17 cellular contexts compared by ENCODE assay signal in genomic region chr11:64390558-64390957, GRCh38. TPM values are rescaled to one million over a fixed set of nuclear protein-coding genes. Genes with fewer than 3 reads are reported as not detected.
DNase-seq lines count a peak whose midpoint lies in the region; ATAC-seq lines count a peak whose summit lies in the region.
"Had no signal": no experiment of that assay in that cellular context is flagged by ENCODE, and none has a peak within 500 bp of the region (broad histone marks: within the 10 kb centered on the region; RNA-seq: fewer than 3 reads in every experiment).

No MANE protein-coding gene starts in this region.

- peaks cover 23% of the 10 kb centered on the region for H3K4me1 Mint-ChIP-seq in T-helper 1 cell treated with Interleukin-12 subunit alpha and Interleukin-12 subunit beta and Interleukin-4 antibody, amounts not matched to agents 30 μg/mL and 1 μg/mL, for 36 hours (ENCODE audit: low read depth)
- H3K4me1 Mint-ChIP-seq in T-helper 17 cell = peaks cover 12% of the 10 kb centered on the region
- peaks cover 27 to 33% of the 10 kb centered on the region in 2 donors for H3K4me1 Mint-ChIP-seq in effector memory CD8-positive, alpha-beta T cell (ENCODE audit: low read depth in 2 of 2)
- peaks cover 24% of the 10 kb centered on the region for H3K4me1 Mint-ChIP-seq in activated T-cell treated with anti-CD3 and anti-CD28 coated beads, Interleukin-2, amount 50 U/mL, for 72 hours (ENCODE audit: low read depth)

- H3K27me3 Mint-ChIP-seq in T-helper 1 cell treated with Interleukin-12 subunit alpha and Interleukin-12 subunit beta and Interleukin-4 antibody, amounts not matched to agents 30 μg/mL and 1 μg/mL, for 36 hours (ENCODE audit: low read depth) = peaks cover 27% of the 10 kb centered on the region
- H3K27me3 Mint-ChIP-seq in T-helper 17 cell = peaks cover 22% of the 10 kb centered on the region
- H3K27me3 Mint-ChIP-seq in effector memory CD8-positive, alpha-beta T cell = peaks cover 7 to 22% of the 10 kb centered on the region in 2 donors
- no peaks in the 10 kb centered on the region for H3K27me3 Mint-ChIP-seq in activated T-cell treated with anti-CD3 and anti-CD28 coated beads, Interleukin-2, amount 50 U/mL, for 72 hours (ENCODE audit: low read depth)

- H4K91ac ChIP-seq in trophoblast cell (ENCODE audit: low read depth, low read length) = no peak overlapping the region
- H4K91ac ChIP-seq in mesenchymal stem cell (ENCODE audit: low read length) = no peak overlapping the region

- H2AFZ ChIP-seq in trophoblast cell (ENCODE audit: insufficient read depth, low read length, poor library complexity) (no peak overlapping the region), mesenchymal stem cell (ENCODE audit: low read depth, low read length) (no peak overlapping the region)
- H2AFZ ChIP-seq: GM23338 had no signal

- H3K79me2 ChIP-seq in trophoblast cell (ENCODE audit: control insufficient read depth, insufficient read depth, low read length, poor library complexity) = peaks cover 1% of the 10 kb centered on the region

- peaks cover 11% of the 10 kb centered on the region for H3K9me3 Mint-ChIP-seq in T-helper 1 cell treated with Interleukin-12 subunit alpha and Interleukin-12 subunit beta and Interleukin-4 antibody, amounts not matched to agents 30 μg/mL and 1 μg/mL, for 36 hours
- H3K9me3 Mint-ChIP-seq in effector memory CD8-positive, alpha-beta T cell = no peaks in the 10 kb centered on the region
- peaks cover 11% of the 10 kb centered on the region in 2 donors for H3K9me3 Mint-ChIP-seq in activated T-cell treated with anti-CD3 and anti-CD28 coated beads, Interleukin-2, amount 50 U/mL, for 72 hours
- H3K9me3 Mint-ChIP-seq: GM23338 had no signal

- H3K18ac ChIP-seq in trophoblast cell (ENCODE audit: low read length) (no peak overlapping the region), mesenchymal stem cell (ENCODE audit: low read depth in 1 of 2, low read length in 2 of 2) (no peak overlapping the region)

- no CpG with 5 or more reads among the region's 3 CpGs for WGBS in trophoblast cell (ENCODE audit: extremely low coverage, insufficient coverage, insufficient read length)
- WGBS in mesenchymal stem cell = 91% methylated on average over 1 of the region's 3 CpGs

- no peak overlapping the region for H4K12ac ChIP-seq in trophoblast cell (ENCODE audit: low read depth, low read length)

- H3K9me3 ChIP-seq in T-helper 17 cell (ENCODE audit: control insufficient read depth, low read length, poor library complexity, severe bottlenecking) (no peaks in the 10 kb centered on the region), trophoblast cell (ENCODE audit: insufficient read depth, low read depth, low read length) (peaks cover 3% of the 10 kb centered on the region), mesenchymal stem cell (ENCODE audit: control insufficient read depth, low read length) (peaks cover 9% of the 10 kb centered on the region)

- peaks cover 19% of the 10 kb centered on the region for H3K79me1 ChIP-seq in trophoblast cell (ENCODE audit: low read length)
- H3K79me1 ChIP-seq in mesenchymal stem cell (replicated peaks; ENCODE audit: low read length, poor library complexity, severe bottlenecking) = no peaks in the 10 kb centered on the region

- H4K8ac ChIP-seq in trophoblast cell (ENCODE audit: low read depth, low read length) (no peak overlapping the region), mesenchymal stem cell (ENCODE audit: low read length) (no peak overlapping the region)

- no peaks in the 10 kb centered on the region for H3K36me3 ChIP-seq in trophoblast cell (ENCODE audit: control insufficient read depth in 1 of 2, insufficient read depth in 2 of 2, low read length in 2 of 2)
- H3K36me3 ChIP-seq in mesenchymal stem cell (ENCODE audit: control insufficient read depth in 1 of 2, insufficient read depth in 2 of 2, low read depth in 1 of 2, low read length in 2 of 2) = no peaks in the 10 kb centered on the region

- H2BK5ac ChIP-seq in trophoblast cell (ENCODE audit: low read depth, low read length, poor library complexity) (no peak overlapping the region), mesenchymal stem cell (ENCODE audit: low read depth, low read length, poor library complexity, severe bottlenecking) (no peak overlapping the region)

- H3K4me2 ChIP-seq in trophoblast cell (ENCODE audit: low read length) (no peak overlapping the region), mesenchymal stem cell (ENCODE audit: low read length, poor library complexity, severe bottlenecking) (no peak overlapping the region)
- H3K4me2 ChIP-seq: GM23338 had no signal

- peak overlapping the region; percentile 44 for H3K14ac ChIP-seq in trophoblast cell (ENCODE audit: low read length)
- no peak overlapping the region for H3K14ac ChIP-seq in mesenchymal stem cell (ENCODE audit: low read length in 2 of 2)

- DNase-seq in T-helper 1 cell (no peak), T-helper 17 cell (no peak), trophoblast cell (no peak), mesenchymal stem cell (no peak)
- DNase-seq in effector memory CD8-positive, alpha-beta T cell = no peak
- no peak for DNase-seq in stimulated activated CD4-positive, alpha-beta T cell treated with anti-CD3 and anti-CD28 coated beads, Interleukin-2, amount 100 ng/mL, for 24 hours
- DNase-seq in activated T-cell treated with anti-CD3 and anti-CD28 coated beads, Interleukin-2, amount 50 U/mL, for 72 hours = no peak
- DNase-seq: DMS 273 treated with DMSO at 0.1 percent for 48 hours, NCI-H1436 treated with DMSO at 0.1 percent for 48 hours, NCI-H2081, NCI-H774, PC-3 had no signal

- H3K9ac ChIP-seq in trophoblast cell (ENCODE audit: low read length) = no peak overlapping the region
- H3K9ac ChIP-seq in mesenchymal stem cell (ENCODE audit: low read length) = no peak overlapping the region

- H3K4me3 ChIP-seq in trophoblast cell (ENCODE audit: low read depth, low read length) (no peak overlapping the region), mesenchymal stem cell (ENCODE audit: insufficient read depth in 1 of 2, low read depth in 1 of 2, low read length in 2 of 2) (no peak overlapping the region)
- H3K4me3 ChIP-seq: GM23338 had no signal

- H3K36me3 Mint-ChIP-seq in T-helper 1 cell treated with Interleukin-12 subunit alpha and Interleukin-12 subunit beta and Interleukin-4 antibody, amounts not matched to agents 30 μg/mL and 1 μg/mL, for 36 hours (ENCODE audit: low read depth) = no peaks in the 10 kb centered on the region
- H3K36me3 Mint-ChIP-seq in T-helper 17 cell (ENCODE audit: low read depth) = peaks cover 4% of the 10 kb centered on the region
- no peaks in the 10 kb centered on the region for H3K36me3 Mint-ChIP-seq in effector memory CD8-positive, alpha-beta T cell (ENCODE audit: insufficient read depth)
- peaks cover 2 to 13% of the 10 kb centered on the region in 2 donors for H3K36me3 Mint-ChIP-seq in activated T-cell treated with anti-CD3 and anti-CD28 coated beads, Interleukin-2, amount 50 U/mL, for 72 hours (ENCODE audit: insufficient read depth in 2 of 2)

- no peak overlapping the region for H2BK15ac ChIP-seq in mesenchymal stem cell (ENCODE audit: low read depth, poor library complexity, severe bottlenecking)

- H3K27me3 ChIP-seq in trophoblast cell (ENCODE audit: insufficient read depth, low read length) (no peaks in the 10 kb centered on the region), mesenchymal stem cell (ENCODE audit: control insufficient read depth in 1 of 2, insufficient read depth in 1 of 2, low read length in 2 of 2) (peaks cover 23 to 75% of the 10 kb centered on the region in 2 experiments)

- H2BK120ac ChIP-seq in trophoblast cell (ENCODE audit: insufficient read depth, low read length, poor library complexity) (peak overlapping the region; percentile 34), mesenchymal stem cell (ENCODE audit: low read depth, low read length) (no peak overlapping the region)

- H3K27ac ChIP-seq in trophoblast cell (ENCODE audit: low read depth, low read length) (no peak overlapping the region), mesenchymal stem cell (ENCODE audit: low read length, poor library complexity, severe bottlenecking) (no peak overlapping the region)
- H3K27ac ChIP-seq: 22Rv1 had no signal

- peak overlapping the region; percentile 9 for H2BK12ac ChIP-seq in trophoblast cell (ENCODE audit: low read length)
- peak overlapping the region in 1 of 2 experiments; percentile 55 for H2BK12ac ChIP-seq in mesenchymal stem cell (ENCODE audit: low read length in 2 of 2)

- H3K4me1 ChIP-seq in trophoblast cell (ENCODE audit: control insufficient read depth in 1 of 2, insufficient read depth in 2 of 2, low read length in 2 of 2) (peaks cover 16 to 22% of the 10 kb centered on the region in 2 experiments), mesenchymal stem cell (ENCODE audit: control insufficient read depth, insufficient read depth, low read depth, low read length) (peaks cover 1% of the 10 kb centered on the region)

- peak overlapping the region; percentile 28 for H3K4me3 Mint-ChIP-seq in T-helper 1 cell treated with Interleukin-12 subunit alpha and Interleukin-12 subunit beta and Interleukin-4 antibody, amounts not matched to agents 30 μg/mL and 1 μg/mL, for 36 hours
- H3K4me3 Mint-ChIP-seq in T-helper 17 cell = peak overlapping the region; percentile 70
- peak overlapping the region; percentile 69 to 80 for H3K4me3 Mint-ChIP-seq in effector memory CD8-positive, alpha-beta T cell
- H3K4me3 Mint-ChIP-seq in activated T-cell treated with anti-CD3 and anti-CD28 coated beads, Interleukin-2, amount 50 U/mL, for 72 hours = peak overlapping the region in 1 of 2 donors; percentile 29
- H3K4me3 Mint-ChIP-seq: B cell, GM23338 had no signal

- no peak overlapping the region for H3K23ac ChIP-seq in trophoblast cell (ENCODE audit: low read length)
- H3K23ac ChIP-seq in mesenchymal stem cell (ENCODE audit: low read length in 2 of 2) = no peak overlapping the region

- ATAC-seq in T-helper 17 cell = no peak
- no peak for ATAC-seq in effector memory CD8-positive, alpha-beta T cell (replicated peaks)
- no peak for ATAC-seq in activated T-cell treated with anti-CD3 and anti-CD28 coated beads, Interleukin-2, amount 50 U/mL, for 72 hours (replicated peaks in 1 of 2)
- ATAC-seq: GM23338, HCT116, PC-3 had no signal

- peak overlapping the region; percentile 4 for H2AK5ac ChIP-seq in trophoblast cell (ENCODE audit: low read length)
- no peak overlapping the region for H2AK5ac ChIP-seq in mesenchymal stem cell (ENCODE audit: low read length, severe bottlenecking)

- no peak overlapping the region for H3K4ac ChIP-seq in trophoblast cell (ENCODE audit: low read depth, low read length)
- H3K4ac ChIP-seq in mesenchymal stem cell (ENCODE audit: low read depth in 1 of 2, low read length in 2 of 2) = no peak overlapping the region

- no peak overlapping the region for H3K27ac Mint-ChIP-seq in T-helper 1 cell treated with Interleukin-12 subunit alpha and Interleukin-12 subunit beta and Interleukin-4 antibody, amounts not matched to agents 30 μg/mL and 1 μg/mL, for 36 hours
- peak overlapping the region; percentile 39 for H3K27ac Mint-ChIP-seq in T-helper 17 cell
- peak overlapping the region; percentile 67 to 82 for H3K27ac Mint-ChIP-seq in effector memory CD8-positive, alpha-beta T cell
- no peak overlapping the region for H3K27ac Mint-ChIP-seq in activated T-cell treated with anti-CD3 and anti-CD28 coated beads, Interleukin-2, amount 50 U/mL, for 72 hours
- H3K27ac Mint-ChIP-seq: B cell, GM23338 had no signal

RNA-seq across cellular contexts. Expression of gene RPS6KA4, which starts 31.6 kb away (rescaled TPM):
- total RNA-seq in T-helper 17 cell = 10 to 100 TPM; 21.5 to 26.1 TPM
- 23.3 and 25.4 TPM in 2 replicates for polyA plus RNA-seq in trophoblast cell (2013)
- 23.7 TPM for polyA plus RNA-seq in mesenchymal stem cell (2013, experiment 1 of 2)
- 21.3 TPM for polyA plus RNA-seq in mesenchymal stem cell (2013, experiment 2 of 2)
- 10 to 100 TPM; 16.6 to 18.4 TPM for total RNA-seq in activated T-cell treated with anti-CD3 and anti-CD28 coated beads, Interleukin-2, amount 50 U/mL, for 72 hours

RNA-seq across cellular contexts. Expression of gene CCDC88B, which starts 50.6 kb away (rescaled TPM):
- 100 to 1,000 TPM; 111 to 153 TPM for total RNA-seq in T-helper 17 cell
- polyA plus RNA-seq in trophoblast cell (2013) = 1.8 and 2.0 TPM in 2 replicates
- 2.0 TPM for polyA plus RNA-seq in mesenchymal stem cell (2013, experiment 1 of 2)
- polyA plus RNA-seq in mesenchymal stem cell (2013, experiment 2 of 2) = 1.8 TPM
- total RNA-seq in activated T-cell treated with anti-CD3 and anti-CD28 coated beads, Interleukin-2, amount 50 U/mL, for 72 hours = 100 to 1,000 TPM; 119 to 126 TPM

Comparison
In these comparisons a context has a peak if more than half of its experiments do, and no peak if none do; other contexts are left out.
1. H3K27ac Mint-ChIP-seq: peak in T-helper 17 cell (single experiment) and effector memory CD8-positive, alpha-beta T cell (2 of 2); none in T-helper 1 cell treated with Interleukin-12 subunit alpha and Interleukin-12 subunit beta and Interleukin-4 antibody, amounts not matched to agents 30 μg/mL and 1 μg/mL, for 36 hours (single experiment) and activated T-cell treated with anti-CD3 and anti-CD28 coated beads, Interleukin-2, amount 50 U/mL, for 72 hours (single experiment).